In the genomic region with DNA sequence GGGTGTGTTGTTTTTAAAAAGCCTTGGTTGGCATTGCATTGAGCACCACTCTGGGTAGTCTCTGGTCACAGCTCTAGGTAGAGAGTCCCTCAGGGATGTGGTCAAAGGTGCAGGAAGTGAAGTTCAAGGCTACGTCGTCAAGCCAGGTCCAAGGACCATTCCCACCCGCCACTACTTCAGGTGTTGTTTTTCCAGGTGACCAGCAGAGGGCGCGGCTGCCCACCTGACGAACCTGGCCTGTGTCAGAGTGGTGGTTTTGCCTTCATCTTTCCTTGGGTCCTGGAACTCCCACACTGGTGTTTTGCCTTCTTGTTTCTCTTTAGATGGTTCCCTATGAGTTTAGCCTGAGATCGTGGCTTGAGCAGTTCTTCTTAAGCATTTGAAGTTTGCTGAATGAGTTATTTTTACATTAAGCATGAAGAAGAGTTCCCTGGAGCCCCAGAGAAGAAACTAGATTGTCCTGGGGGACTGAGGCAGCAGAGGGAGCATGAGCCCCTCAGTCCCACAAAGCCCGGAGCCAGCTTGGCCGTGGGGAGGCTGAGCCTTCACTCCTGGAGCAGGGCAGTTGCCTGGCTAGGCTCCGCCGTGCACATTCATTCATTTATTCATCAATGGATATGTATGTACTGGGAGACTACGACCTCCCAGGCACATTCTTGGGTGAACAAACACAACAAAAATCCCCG, we compare ENCODE assay signal across 9 cellular contexts. TPM values are rescaled to one million over a fixed set of nuclear protein-coding genes. Genes with fewer than 3 reads are reported as not detected.
A peak's percentile ranks its signal among the peaks of the same experiment; 100 is the strongest.
DNase-seq lines count a peak whose midpoint lies in the region; ATAC-seq, FAIRE-seq and TF ChIP-seq lines count a peak whose summit lies in the region.
"Had no signal": no experiment of that assay in that cellular context is flagged by ENCODE, and none has a peak within 500 bp of the region (broad histone marks: within the 10 kb centered on the region; RNA-seq: fewer than 3 reads in every experiment).

No MANE protein-coding gene starts in this region.

- peaks cover 54% of the 10 kb centered on the region for H4K20me1 ChIP-seq in BLaER1

- H3K9me3 Mint-ChIP-seq in activated CD4-positive, alpha-beta T cell treated with anti-CD3 and anti-CD28 coated beads, Interleukin-2, amount 10 ng/mL, durations not matched to agents 24 days and 14 days, result no peaks in the 10 kb centered on the region
- no peaks in the 10 kb centered on the region for H3K9me3 Mint-ChIP-seq in activated T-helper 17 cell treated with anti-CD3 and anti-CD28 coated beads, Interleukin-2, amount 50 U/mL, for 72 hours
- H3K9me3 Mint-ChIP-seq: IgD-negative memory B cell had no signal

- H3K9me3 ChIP-seq in BLaER1, result no peaks in the 10 kb centered on the region

- FAIRE-seq in GM19239 (lab: Jason Lieb, UNC), result peak; percentile 74

- peak overlapping the region; percentile 54 for H3K4me3 ChIP-seq in BLaER1

- H3K27ac ChIP-seq in BLaER1 (peak overlapping the region; percentile 96), foreskin keratinocyte (no peak overlapping the region)

- H3K9ac ChIP-seq in BLaER1, result peak overlapping the region; percentile 75

- H3K4me1 ChIP-seq in BLaER1 (peaks cover 99% of the 10 kb centered on the region), foreskin keratinocyte (no peaks in the 10 kb centered on the region)

- H3K27me3 Mint-ChIP-seq in activated CD4-positive, alpha-beta T cell treated with anti-CD3 and anti-CD28 coated beads, Interleukin-2, amount 10 ng/mL, durations not matched to agents 24 days and 14 days, result peaks cover 39% of the 10 kb centered on the region
- peaks cover 65% of the 10 kb centered on the region for H3K27me3 Mint-ChIP-seq in activated T-helper 17 cell treated with anti-CD3 and anti-CD28 coated beads, Interleukin-2, amount 50 U/mL, for 72 hours

- H3K4me3 Mint-ChIP-seq in activated CD4-positive, alpha-beta T cell treated with anti-CD3 and anti-CD28 coated beads, Interleukin-2, amount 10 ng/mL, durations not matched to agents 24 days and 14 days, result no peak overlapping the region
- H3K4me3 Mint-ChIP-seq in activated T-helper 17 cell treated with anti-CD3 and anti-CD28 coated beads, Interleukin-2, amount 50 U/mL, for 72 hours, result no peak overlapping the region
- H3K4me3 Mint-ChIP-seq: IgD-negative memory B cell had no signal

- no peaks in the 10 kb centered on the region for H3K36me3 Mint-ChIP-seq in activated CD4-positive, alpha-beta T cell treated with anti-CD3 and anti-CD28 coated beads, Interleukin-2, amount 10 ng/mL, durations not matched to agents 24 days and 14 days (ENCODE audit: low read depth)
- H3K36me3 Mint-ChIP-seq in activated T-helper 17 cell treated with anti-CD3 and anti-CD28 coated beads, Interleukin-2, amount 50 U/mL, for 72 hours (ENCODE audit: low read depth), result no peaks in the 10 kb centered on the region
- H3K36me3 Mint-ChIP-seq: IgD-negative memory B cell had no signal

- H3K36me3 ChIP-seq in BLaER1, result peaks cover 53% of the 10 kb centered on the region

- H3K4me1 Mint-ChIP-seq in activated CD4-positive, alpha-beta T cell treated with anti-CD3 and anti-CD28 coated beads, Interleukin-2, amount 10 ng/mL, durations not matched to agents 24 days and 14 days, result no peaks in the 10 kb centered on the region
- no peaks in the 10 kb centered on the region for H3K4me1 Mint-ChIP-seq in activated T-helper 17 cell treated with anti-CD3 and anti-CD28 coated beads, Interleukin-2, amount 50 U/mL, for 72 hours

- peak; percentile 78 for DNase-seq in GM19239 (ENCODE audit: insufficient read length, low spot score)
- peak; percentile 54 to 83 (median 55) for DNase-seq in NCI-H1417 (lab: John Stamatoyannopoulos, UW)
- peak; percentile 73 for DNase-seq in activated CD4-positive, alpha-beta T cell treated with anti-CD3 and anti-CD28 coated beads, Interleukin-2, amount 10 ng/mL, durations not matched to agents 24 days and 14 days
- DNase-seq in foreskin keratinocyte, result peak in 1 of 2 donors; percentile 5
- peak; percentile 57 for DNase-seq in putamen (ENCODE audit: low spot score)

- no peak overlapping the region for H3K27ac Mint-ChIP-seq in activated CD4-positive, alpha-beta T cell treated with anti-CD3 and anti-CD28 coated beads, Interleukin-2, amount 10 ng/mL, durations not matched to agents 24 days and 14 days
- H3K27ac Mint-ChIP-seq in activated T-helper 17 cell treated with anti-CD3 and anti-CD28 coated beads, Interleukin-2, amount 50 U/mL, for 72 hours, result no peak overlapping the region
- H3K27ac Mint-ChIP-seq: IgD-negative memory B cell had no signal

- TF ChIP-seq CTCF in foreskin keratinocyte (conservative IDR thresholded peaks at IDR 0.05), result peak; percentile 78

- ATAC-seq in foreskin keratinocyte (peak; percentile 75), HG03460 (IDR thresholded peaks at IDR 0.05; ENCODE audit: unreplicated experiment) (no peak)
- ATAC-seq in activated T-helper 17 cell treated with anti-CD3 and anti-CD28 coated beads, Interleukin-2, amount 50 U/mL, for 72 hours (replicated peaks), result no peak

- H3K27me3 ChIP-seq in BLaER1 (no peaks in the 10 kb centered on the region), foreskin keratinocyte (peaks cover 31% of the 10 kb centered on the region)

- H3K4me2 ChIP-seq in BLaER1, result peak overlapping the region; percentile 99

- intact Hi-C loops in activated CD4-positive, alpha-beta T cell treated with anti-CD3 and anti-CD28 coated beads, Interleukin-2, amount 10 ng/mL, durations not matched to agents 24 days and 14 days (cut with micrococcal nuclease), result loop anchor here (10.0 kb wide), 1 partner anchor 156 kb away; no protein-coding TSS in a partner anchor

RNA-seq across cellular contexts. Expression of gene PHACTR3, which starts 5.6 kb away (rescaled TPM):
- total RNA-seq in activated CD4-positive, alpha-beta T cell treated with anti-CD3 and anti-CD28 coated beads, Interleukin-2, amount 10 ng/mL, durations not matched to agents 24 days and 14 days, result not detected in 2 replicates
- total RNA-seq in foreskin keratinocyte, result 28.3 and 34.0 TPM in 2 replicates
- 28.1 and 29.4 TPM in 2 replicates for polyA plus RNA-seq in foreskin keratinocyte
- total RNA-seq in activated T-helper 17 cell treated with anti-CD3 and anti-CD28 coated beads, Interleukin-2, amount 50 U/mL, for 72 hours, result not detected
- polyA plus RNA-seq: IgD-negative memory B cell had no signal

Comparison
In these comparisons a context has a peak if more than half of its experiments do, and no peak if none do; other contexts are left out.
1. RNA of gene PHACTR3, which starts 5.6 kb away (total RNA-seq): 28.3 to 34.0 TPM in foreskin keratinocyte; not detected in activated CD4-positive, alpha-beta T cell treated with anti-CD3 and anti-CD28 coated beads, Interleukin-2, amount 10 ng/mL, durations not matched to agents 24 days and 14 days and not detected in activated T-helper 17 cell treated with anti-CD3 and anti-CD28 coated beads, Interleukin-2, amount 50 U/mL, for 72 hours; every median in the first group is over 10 times any median in the second.